In the genomic region with DNA sequence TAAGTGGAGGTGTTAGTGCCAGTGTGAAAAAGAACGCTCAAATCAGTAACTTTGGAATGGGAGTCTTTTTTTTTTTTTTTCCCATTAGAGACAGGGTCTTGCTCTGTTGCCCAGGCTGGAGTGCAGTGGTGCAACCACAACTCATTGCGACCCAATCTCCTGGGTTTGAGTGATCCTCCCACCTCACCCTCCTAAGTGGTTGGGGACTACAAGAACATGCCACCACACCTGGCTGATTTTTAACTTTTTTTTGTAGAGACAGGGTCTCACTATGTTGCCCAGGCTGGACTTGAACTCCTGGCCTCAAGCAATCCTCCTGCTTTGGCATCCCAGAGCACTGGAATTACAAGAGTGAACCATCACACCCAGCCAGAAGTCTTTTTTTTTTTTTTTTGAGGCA, we compare ENCODE assay signal across 2 cellular contexts.
TF ChIP-seq lines count a peak whose summit lies in the region.

No MANE protein-coding gene starts in this region.

TF ChIP-seq in HepG2, 621 proteins besides CTCF, POLR2A, EP300 and RAD21:
- TF ChIP-seq ZNF121 (CRISPR knock-in tag; IDR thresholded peaks at IDR 0.05), result peak; percentile 87
- TF ChIP-seq, protein P1, sequence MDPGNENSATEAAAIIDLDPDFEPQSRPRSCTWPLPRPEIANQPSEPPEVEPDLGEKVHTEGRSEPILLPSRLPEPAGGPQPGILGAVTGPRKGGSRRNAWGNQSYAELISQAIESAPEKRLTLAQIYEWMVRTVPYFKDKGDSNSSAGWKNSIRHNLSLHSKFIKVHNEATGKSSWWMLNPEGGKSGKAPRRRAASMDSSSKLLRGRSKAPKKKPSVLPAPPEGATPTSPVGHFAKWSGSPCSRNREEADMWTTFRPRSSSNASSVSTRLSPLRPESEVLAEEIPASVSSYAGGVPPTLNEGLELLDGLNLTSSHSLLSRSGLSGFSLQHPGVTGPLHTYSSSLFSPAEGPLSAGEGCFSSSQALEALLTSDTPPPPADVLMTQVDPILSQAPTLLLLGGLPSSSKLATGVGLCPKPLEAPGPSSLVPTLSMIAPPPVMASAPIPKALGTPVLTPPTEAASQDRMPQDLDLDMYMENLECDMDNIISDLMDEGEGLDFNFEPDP (CRISPR knock-in tag; conservative IDR thresholded peaks at IDR 0.05), result no peak

TF ChIP-seq in WTC11, 78 proteins besides CTCF, POLR2A, EP300 and RAD21:
- no peak for TF ChIP-seq FOXP1 (CRISPR knock-in tag; IDR thresholded peaks at IDR 0.05; ENCODE audit: borderline replicate concordance)
- TF ChIP-seq ZNF121 (CRISPR knock-in tag; IDR thresholded peaks at IDR 0.05), result peak; percentile 90
